Comparison of ENCODE assay signal across 30 cellular contexts in the genomic region with DNA sequence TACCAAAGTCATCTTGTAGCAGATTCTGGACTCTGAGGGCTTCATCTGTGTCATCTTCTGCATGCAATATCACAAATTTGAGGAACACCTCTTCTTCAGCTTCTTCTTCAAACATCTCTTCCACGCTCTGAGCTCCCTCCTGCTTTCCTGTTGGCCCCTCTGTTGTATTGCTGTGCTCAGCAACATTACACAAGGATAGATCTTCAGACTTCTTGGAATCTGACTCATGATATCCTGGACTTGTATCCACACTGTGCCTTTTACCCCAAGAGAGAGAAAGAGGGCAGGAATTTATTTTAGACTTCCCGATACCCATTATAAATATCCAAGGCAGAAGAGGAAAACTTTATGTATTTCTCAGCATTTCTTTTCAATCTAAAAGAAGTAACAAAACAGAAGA.
"Had no signal": no experiment of that assay in that cellular context is flagged by ENCODE, and none has a peak within 500 bp of the region (broad histone marks: within the 10 kb centered on the region; RNA-seq: fewer than 3 reads in every experiment).

No MANE protein-coding gene starts in this region.

- H3K27ac ChIP-seq: body of pancreas, esophagus muscularis mucosa, foreskin keratinocyte, gastrocnemius medialis, heart left ventricle had no signal

- H3K27me3 ChIP-seq: body of pancreas, esophagus muscularis mucosa, foreskin keratinocyte, gastrocnemius medialis, heart left ventricle had no signal

- H3K36me3 Mint-ChIP-seq: activated CD4-positive, alpha-beta memory T cell treated with anti-CD3 and anti-CD28 coated beads for 36 hours; activated CD8-positive, alpha-beta memory T cell treated with anti-CD3 and anti-CD28 coated beads, Interleukin-2, amount 10 ng/mL, durations not matched to agents 7 days and 5 days; activated naive CD4-positive, alpha-beta T cell treated with anti-CD3 and anti-CD28 coated beads, Interleukin-2, amount 10 ng/mL, durations not matched to agents 7 days and 5 days; activated naive CD4-positive, alpha-beta T cell treated with anti-CD3 and anti-CD28 coated beads, Interleukin-2, amount 50 U/mL, for 72 hours had no signal

- H3K27ac Mint-ChIP-seq: activated CD4-positive, alpha-beta memory T cell treated with anti-CD3 and anti-CD28 coated beads for 36 hours; activated CD4-positive, alpha-beta T cell treated with anti-CD3 and anti-CD28 coated beads for 36 hours; activated CD4-positive, alpha-beta T cell treated with anti-CD3 and anti-CD28 coated beads, Interleukin-2, amount 10 ng/mL, durations not matched to agents 24 days and 14 days; activated CD8-positive, alpha-beta memory T cell treated with anti-CD3 and anti-CD28 coated beads, Interleukin-2, amount 10 ng/mL, durations not matched to agents 7 days and 5 days; activated CD8-positive, alpha-beta T cell treated with anti-CD3 and anti-CD28 coated beads, Interleukin-2, amount 10 ng/mL, durations not matched to agents 7 days and 5 days; activated naive CD4-positive, alpha-beta T cell treated with anti-CD3 and anti-CD28 coated beads, Interleukin-2, amount 10 ng/mL, durations not matched to agents 7 days and 5 days; activated naive CD4-positive, alpha-beta T cell treated with anti-CD3 and anti-CD28 coated beads, Interleukin-2, amount 50 U/mL, for 72 hours; activated naive CD8-positive, alpha-beta T cell treated with anti-CD3 and anti-CD28 coated beads, Interleukin-2, amount 10 ng/mL, durations not matched to agents 7 days and 5 days; activated T-helper 1 cell treated with anti-CD3 and anti-CD28 coated beads, Interleukin-12 subunit alpha, Interleukin-12 subunit beta, Interleukin-2, Interleukin-4 antibody, amounts not matched to agents 30 ng/mL and 10 ng/mL and 1 ng/mL, durations not matched to agents 14 hours and 24 hours and 36 hours; effector memory CD8-positive, alpha-beta T cell had no signal

- H3K27me3 Mint-ChIP-seq: activated CD4-positive, alpha-beta memory T cell treated with anti-CD3 and anti-CD28 coated beads for 36 hours; activated CD4-positive, alpha-beta T cell treated with anti-CD3 and anti-CD28 coated beads for 36 hours; activated CD8-positive, alpha-beta memory T cell treated with anti-CD3 and anti-CD28 coated beads, Interleukin-2, amount 10 ng/mL, durations not matched to agents 7 days and 5 days; activated naive CD8-positive, alpha-beta T cell treated with anti-CD3 and anti-CD28 coated beads, Interleukin-2, amount 10 ng/mL, durations not matched to agents 7 days and 5 days; effector memory CD8-positive, alpha-beta T cell had no signal

- DNase-seq: activated CD4-positive, alpha-beta memory T cell treated with anti-CD3 and anti-CD28 coated beads for 36 hours; activated CD4-positive, alpha-beta T cell treated with anti-CD3 and anti-CD28 coated beads for 36 hours; activated CD4-positive, alpha-beta T cell treated with anti-CD3 and anti-CD28 coated beads, Interleukin-2, amount 10 ng/mL, durations not matched to agents 24 days and 14 days; activated CD4-positive, CD25-positive, alpha-beta regulatory T cell; activated CD4-positive, CD25-positive, alpha-beta regulatory T cell treated with anti-CD3 and anti-CD28 coated beads, Interleukin-2, amount 50 U/mL, for 72 hours; activated CD8-positive, alpha-beta memory T cell treated with anti-CD3 and anti-CD28 coated beads, Interleukin-2, amount 10 ng/mL, durations not matched to agents 7 days and 5 days; activated CD8-positive, alpha-beta memory T cell treated with anti-CD3 and anti-CD28 coated beads, Interleukin-2, amount 50 U/mL, for 4 hours; activated CD8-positive, alpha-beta T cell treated with anti-CD3 and anti-CD28 coated beads, Interleukin-2, amount 10 ng/mL, durations not matched to agents 7 days and 5 days; activated gamma-delta T cell; activated naive CD4-positive, alpha-beta T cell; activated naive CD4-positive, alpha-beta T cell treated with anti-CD3 and anti-CD28 coated beads, Interleukin-2, amount 10 ng/mL, durations not matched to agents 7 days and 5 days; activated naive CD8-positive, alpha-beta T cell treated with anti-CD3 and anti-CD28 coated beads, Interleukin-2, amount 10 ng/mL, durations not matched to agents 7 days and 5 days; activated T-cell treated with anti-CD3 and anti-CD28 coated beads, Interleukin-2, amount 50 U/mL, for 1 hour; activated T-cell treated with anti-CD3 and anti-CD28 coated beads, Interleukin-2, amount 50 U/mL, for 48 hours; amniotic stem cell; anterior cingulate cortex; body of pancreas; cortex of kidney; dermis blood vessel endothelial cell; effector CD4-positive, alpha-beta T cell; effector memory CD8-positive, alpha-beta T cell; erythroblast; foreskin keratinocyte; gastrocnemius medialis; glutamatergic neuron; heart left ventricle; T-helper 2 cell had no signal

- H3K9me3 ChIP-seq: body of pancreas, esophagus muscularis mucosa, gastrocnemius medialis had no signal

- H3K9me3 Mint-ChIP-seq: activated CD4-positive, alpha-beta T cell treated with anti-CD3 and anti-CD28 coated beads, Interleukin-2, amount 10 ng/mL, durations not matched to agents 24 days and 14 days; activated naive CD4-positive, alpha-beta T cell treated with anti-CD3 and anti-CD28 coated beads, Interleukin-2, amount 10 ng/mL, durations not matched to agents 7 days and 5 days; activated naive CD4-positive, alpha-beta T cell treated with anti-CD3 and anti-CD28 coated beads, Interleukin-2, amount 50 U/mL, for 72 hours; activated naive CD8-positive, alpha-beta T cell treated with anti-CD3 and anti-CD28 coated beads, Interleukin-2, amount 10 ng/mL, durations not matched to agents 7 days and 5 days; activated T-helper 1 cell treated with anti-CD3 and anti-CD28 coated beads, Interleukin-12 subunit alpha, Interleukin-12 subunit beta, Interleukin-2, Interleukin-4 antibody, amounts not matched to agents 30 ng/mL and 10 ng/mL and 1 ng/mL, durations not matched to agents 14 hours and 24 hours and 36 hours; effector memory CD8-positive, alpha-beta T cell had no signal

- H3K4me3 Mint-ChIP-seq: activated CD4-positive, alpha-beta memory T cell treated with anti-CD3 and anti-CD28 coated beads for 36 hours; activated CD4-positive, alpha-beta T cell treated with anti-CD3 and anti-CD28 coated beads for 36 hours; activated CD4-positive, alpha-beta T cell treated with anti-CD3 and anti-CD28 coated beads, Interleukin-2, amount 10 ng/mL, durations not matched to agents 24 days and 14 days; activated CD8-positive, alpha-beta memory T cell treated with anti-CD3 and anti-CD28 coated beads, Interleukin-2, amount 10 ng/mL, durations not matched to agents 7 days and 5 days; activated CD8-positive, alpha-beta T cell treated with anti-CD3 and anti-CD28 coated beads, Interleukin-2, amount 10 ng/mL, durations not matched to agents 7 days and 5 days; activated naive CD4-positive, alpha-beta T cell treated with anti-CD3 and anti-CD28 coated beads, Interleukin-2, amount 10 ng/mL, durations not matched to agents 7 days and 5 days; activated naive CD8-positive, alpha-beta T cell treated with anti-CD3 and anti-CD28 coated beads, Interleukin-2, amount 10 ng/mL, durations not matched to agents 7 days and 5 days; activated T-helper 1 cell treated with anti-CD3 and anti-CD28 coated beads, Interleukin-12 subunit alpha, Interleukin-12 subunit beta, Interleukin-2, Interleukin-4 antibody, amounts not matched to agents 30 ng/mL and 10 ng/mL and 1 ng/mL, durations not matched to agents 14 hours and 24 hours and 36 hours; effector memory CD8-positive, alpha-beta T cell had no signal

- H3K4me1 Mint-ChIP-seq: activated CD4-positive, alpha-beta T cell treated with anti-CD3 and anti-CD28 coated beads for 36 hours; activated CD4-positive, alpha-beta T cell treated with anti-CD3 and anti-CD28 coated beads, Interleukin-2, amount 10 ng/mL, durations not matched to agents 24 days and 14 days; activated CD8-positive, alpha-beta memory T cell treated with anti-CD3 and anti-CD28 coated beads, Interleukin-2, amount 10 ng/mL, durations not matched to agents 7 days and 5 days; activated naive CD4-positive, alpha-beta T cell treated with anti-CD3 and anti-CD28 coated beads, Interleukin-2, amount 10 ng/mL, durations not matched to agents 7 days and 5 days; activated naive CD8-positive, alpha-beta T cell treated with anti-CD3 and anti-CD28 coated beads, Interleukin-2, amount 10 ng/mL, durations not matched to agents 7 days and 5 days had no signal

- ATAC-seq: activated CD4-positive, alpha-beta T cell treated with anti-CD3 and anti-CD28 coated beads for 36 hours; activated CD8-positive, alpha-beta memory T cell treated with anti-CD3 and anti-CD28 coated beads, Interleukin-2, amount 10 ng/mL, durations not matched to agents 7 days and 5 days; activated CD8-positive, alpha-beta T cell treated with anti-CD3 and anti-CD28 coated beads, Interleukin-2, amount 10 ng/mL, durations not matched to agents 7 days and 5 days; activated naive CD4-positive, alpha-beta T cell treated with anti-CD3 and anti-CD28 coated beads, Interleukin-2, amount 50 U/mL, for 72 hours; body of pancreas; effector memory CD8-positive, alpha-beta T cell; foreskin keratinocyte; gastrocnemius medialis; heart left ventricle had no signal
